Comparison of ENCODE assay signal across 12 cellular contexts in genomic region chr10:48577158-48577557, GRCh38. TPM values are rescaled to one million over a fixed set of nuclear protein-coding genes. Genes with fewer than 3 reads are reported as not detected.
DNase-seq lines count a peak whose midpoint lies in the region; ATAC-seq, FAIRE-seq and TF ChIP-seq lines count a peak whose summit lies in the region.
"Had no signal": no experiment of that assay in that cellular context is flagged by ENCODE, and none has a peak within 500 bp of the region (broad histone marks: within the 10 kb centered on the region; RNA-seq: fewer than 3 reads in every experiment).

No MANE protein-coding gene starts in this region.

- 53 to 63% methylated on average over 5 of the region's 5 CpGs for WGBS in upper lobe of left lung, 2 donors
- 84% methylated on average over 5 of the region's 5 CpGs for WGBS in prostate gland

- TF ChIP-seq EP300 in upper lobe of left lung (IDR thresholded peaks at IDR 0.05): no peak

- ATAC-seq in Right ventricle myocardium superior (ENCODE audit: poor library complexity): peak; percentile 73
- ATAC-seq in upper lobe of left lung (ENCODE audit: low FRiP score in 2 of 2): peak; percentile 78 to 79

- H3K27ac ChIP-seq in left ventricle myocardium inferior (replicated peaks) (no peak overlapping the region), upper lobe of left lung (no peak overlapping the region), prostate gland (no peak overlapping the region)
- H3K27ac ChIP-seq: tibial nerve had no signal

- FAIRE-seq in frontal cortex (lab: Jason Lieb, UNC): no peak
- FAIRE-seq: small intestine had no signal

- TF ChIP-seq CTCF in left ventricle myocardium inferior (IDR thresholded peaks at IDR 0.05; ENCODE audit: borderline replicate concordance) (no peak), upper lobe of left lung (IDR thresholded peaks at IDR 0.05) (no peak), prostate gland (IDR thresholded peaks at IDR 0.05) (no peak)

- no peaks in the 10 kb centered on the region for H3K36me3 ChIP-seq in left ventricle myocardium inferior
- H3K36me3 ChIP-seq in upper lobe of left lung: no peaks in the 10 kb centered on the region
- no peaks in the 10 kb centered on the region for H3K36me3 ChIP-seq in prostate gland
- H3K36me3 ChIP-seq: tibial nerve had no signal

- TF ChIP-seq POLR2A in upper lobe of left lung (IDR thresholded peaks at IDR 0.05): no peak
- TF ChIP-seq POLR2A in prostate gland (IDR thresholded peaks at IDR 0.05): no peak

- intact Hi-C loops in Right ventricle myocardium superior (cut with DNase I) (no loop called here), left ventricle myocardium inferior (cut with micrococcal nuclease) (no loop called here), prostate gland (cut with DNase I) (no loop called here)

- H3K27me3 ChIP-seq in left ventricle myocardium inferior (ENCODE audit: low read depth): no peaks in the 10 kb centered on the region
- no peaks in the 10 kb centered on the region for H3K27me3 ChIP-seq in upper lobe of left lung
- no peaks in the 10 kb centered on the region for H3K27me3 ChIP-seq in prostate gland (replicated peaks; ENCODE audit: insufficient read depth)
- H3K27me3 ChIP-seq: tibial nerve had no signal

- H3K4me3 ChIP-seq in left ventricle myocardium inferior: no peak overlapping the region
- H3K4me3 ChIP-seq in upper lobe of left lung: no peak overlapping the region
- H3K4me3 ChIP-seq in prostate gland: no peak overlapping the region
- H3K4me3 ChIP-seq: tibial nerve had no signal

- DNase-seq in Right ventricle myocardium superior (no peak), left ventricle myocardium inferior (no peak), NOMO-1 treated with dmso at 0.1 percent for 144 hours (lab: John Stamatoyannopoulos, UW; ENCODE audit: unreplicated experiment) (peak; percentile 95), germinal center (ENCODE audit: low spot score) (peak; percentile 69), upper lobe of left lung (no peak), frontal cortex (ENCODE audit: low spot score in 2 of 2) (no peak), T-helper 2 cell (no peak), prostate gland (ENCODE audit: low spot score) (no peak)
- DNase-seq: activated CD4-positive, alpha-beta T cell treated with anti-CD3 and anti-CD28 coated beads, Interleukin-2, amount 50 U/mL, for 48 hours; SHP77 treated with DMSO at 0.1 percent for 48 hours; small intestine had no signal

- H3K9me3 ChIP-seq in left ventricle myocardium inferior (replicated peaks) (no peaks in the 10 kb centered on the region), upper lobe of left lung (no peaks in the 10 kb centered on the region), prostate gland (no peaks in the 10 kb centered on the region)
- H3K9me3 ChIP-seq: tibial nerve had no signal

- H3K4me1 ChIP-seq in left ventricle myocardium inferior: peaks cover 13% of the 10 kb centered on the region
- H3K4me1 ChIP-seq in upper lobe of left lung: no peaks in the 10 kb centered on the region
- H3K4me1 ChIP-seq in prostate gland (replicated peaks): no peaks in the 10 kb centered on the region
- H3K4me1 ChIP-seq: tibial nerve had no signal

RNA-seq across cellular contexts. Expression of gene ARHGAP22, which starts 27.7 kb away (rescaled TPM):
- 5.2 TPM for total RNA-seq in Right ventricle myocardium superior
- total RNA-seq in left ventricle myocardium inferior: 3.8 TPM
- total RNA-seq in upper lobe of left lung: 10 to 100 TPM in 1 of 6 donors, 1 to 10 TPM in 5; 1.4 to 25.1 (median 7.1) TPM
- total RNA-seq in frontal cortex: 1.6 TPM
- total RNA-seq in prostate gland: 1 to 10 TPM; 4.4 to 8.6 TPM

Comparison
In these comparisons a context has a peak if more than half of its experiments do, and no peak if none do; other contexts are left out.
1. DNase-seq: peak in NOMO-1 treated with dmso at 0.1 percent for 144 hours (single experiment) and germinal center (single experiment); none in Right ventricle myocardium superior (single experiment), left ventricle myocardium inferior (single experiment), upper lobe of left lung (0 of 2), frontal cortex (0 of 2), T-helper 2 cell (0 of 5) and prostate gland (single experiment).